ENCODE assay signal across 8 cellular contexts in the genomic region with DNA sequence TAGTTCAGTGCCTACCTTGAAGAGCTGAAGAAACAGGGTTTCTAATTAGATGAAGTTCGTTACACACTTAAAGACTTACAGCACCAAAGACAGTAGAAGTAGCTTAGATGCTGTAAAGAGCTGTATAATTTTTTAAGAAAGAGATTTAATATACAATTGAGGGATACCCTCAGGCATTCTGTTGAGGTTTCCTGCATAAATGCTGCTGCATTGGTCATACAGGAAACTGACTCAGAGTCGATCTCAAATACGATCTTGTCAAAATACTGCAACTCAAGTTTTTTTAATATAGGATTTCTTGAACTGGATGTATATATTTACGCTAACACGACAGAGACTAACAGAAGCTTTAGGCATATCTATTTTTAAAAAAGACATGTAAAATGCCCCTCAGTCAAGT. TPM values are rescaled to one million over a fixed set of nuclear protein-coding genes. Genes with fewer than 3 reads are reported as not detected.
DNase-seq lines count a peak whose midpoint lies in the region; ATAC-seq and TF ChIP-seq lines count a peak whose summit lies in the region.

No MANE protein-coding gene starts in this region.

- H3K27ac ChIP-seq in transverse colon, result peak overlapping the region; percentile 98

- peak overlapping the region; percentile 99 for H3K4me3 Mint-ChIP-seq in activated naive CD4-positive, alpha-beta T cell treated with anti-CD3 and anti-CD28 coated beads for 36 hours

- H3K36me3 Mint-ChIP-seq in activated naive CD4-positive, alpha-beta T cell treated with anti-CD3 and anti-CD28 coated beads for 36 hours (ENCODE audit: low read depth), result peaks cover 21% of the 10 kb centered on the region

- peaks cover 6 to 41% (median 31%) of the 10 kb centered on the region in 4 donors for H3K4me1 ChIP-seq in transverse colon

- intact Hi-C loops in activated naive CD4-positive, alpha-beta T cell treated with anti-CD3 and anti-CD28 coated beads for 36 hours (cut with micrococcal nuclease), result no loop called here
- intact Hi-C loops in transverse colon (cut with DNase I; ENCODE audit: low total_unique reads), result no loop called here

- peak; percentile 17 for DNase-seq in activated naive CD4-positive, alpha-beta T cell treated with anti-CD3 and anti-CD28 coated beads for 36 hours
- DNase-seq in activated naive CD4-positive, alpha-beta T cell (lab: John Stamatoyannopoulos, UW), result no peak
- peak; percentile 61 to 83 for DNase-seq in foreskin fibroblast
- DNase-seq in transverse colon, result no peak
- DNase-seq in omental fat pad (ENCODE audit: low spot score), result no peak
- no peak for DNase-seq in amygdala (lab: John Stamatoyannopoulos, UW)
- no peak for DNase-seq in occipital lobe (lab: John Stamatoyannopoulos, UW)

- peak; percentile 12; the same call in 2 of the 3 replicates for ATAC-seq in SK-N-SH treated with all-trans-retinoic acid at 6 μM for 48 hours
- ATAC-seq in omental fat pad (ENCODE audit: low FRiP score), result no peak

- TF ChIP-seq POLR2A in transverse colon (IDR thresholded peaks at IDR 0.05), result no peak

- H3K27me3 ChIP-seq in transverse colon, result no peaks in the 10 kb centered on the region

- peak overlapping the region; percentile 100 for H3K27ac Mint-ChIP-seq in activated naive CD4-positive, alpha-beta T cell treated with anti-CD3 and anti-CD28 coated beads for 36 hours

- CTCF ChIA-PET in activated naive CD4-positive, alpha-beta T cell treated with anti-CD3 and anti-CD28 coated beads for 36 hours (lab: Charles Lee), result interaction anchor here (0.6 to 4.0 kb wide), 11 partner anchors 13 to 346 kb away, joined by 3 to 11 read pairs (median 5); no protein-coding TSS in a partner anchor

- 26 to 39% methylated on average over 4 to 5 of the region's 5 CpGs for WGBS in transverse colon (ENCODE audit: low coverage in 1 of 2), 2 donors

- no peaks in the 10 kb centered on the region for H3K36me3 ChIP-seq in transverse colon

- H3K9me3 ChIP-seq in transverse colon, result no peaks in the 10 kb centered on the region

- TF ChIP-seq EP300 in transverse colon (IDR thresholded peaks at IDR 0.05; ENCODE audit: low read depth), result no peak

- H3K4me1 Mint-ChIP-seq in activated naive CD4-positive, alpha-beta T cell treated with anti-CD3 and anti-CD28 coated beads for 36 hours (ENCODE audit: low read depth), result peaks cover 37% of the 10 kb centered on the region

- H3K4me3 ChIP-seq in foreskin fibroblast (ENCODE audit: low read depth in 1 of 2, low read length in 2 of 2) (no peak overlapping the region), transverse colon (peak overlapping the region in 1 of 4 donors; percentile 79)

- H3K9me3 Mint-ChIP-seq in activated naive CD4-positive, alpha-beta T cell treated with anti-CD3 and anti-CD28 coated beads for 36 hours, result no peaks in the 10 kb centered on the region

- no peaks in the 10 kb centered on the region for H3K27me3 Mint-ChIP-seq in activated naive CD4-positive, alpha-beta T cell treated with anti-CD3 and anti-CD28 coated beads for 36 hours (ENCODE audit: low read depth)

- TF ChIP-seq CTCF in foreskin fibroblast (IDR thresholded peaks at IDR 0.05; ENCODE audit: low read depth, low read length), result no peak
- TF ChIP-seq CTCF in transverse colon (IDR thresholded peaks at IDR 0.05), result no peak
- TF ChIP-seq CTCF in omental fat pad (IDR thresholded peaks at IDR 0.05), result no peak

- in situ Hi-C loops in transverse colon (cut with MboI; ENCODE audit: low pct_ligation_motif_present in 1 of 4, low pct_unique_long_range_greater_than_20kb in 1 of 4, low sequenced_read_pairs in 3 of 4), result loop anchor here in 3 of 4 donors (10.0 kb wide), 3 partner anchors 146 to 356 kb away; no protein-coding TSS in a partner anchor

TF ChIP-seq in SK-N-SH treated with all-trans-retinoic acid at 6 μM for 48 hours, 23 proteins besides CTCF, POLR2A, EP300 and RAD21:
- TF ChIP-seq ARNTL (CRISPR knock-in tag; IDR thresholded peaks at IDR 0.05; ENCODE audit: borderline replicate concordance, low read depth), result no peak
- TF ChIP-seq TCF4 (CRISPR knock-in tag; IDR thresholded peaks at IDR 0.05; ENCODE audit: borderline replicate concordance), result no peak
- no peak for TF ChIP-seq CSDC2 (CRISPR knock-in tag; IDR thresholded peaks at IDR 0.05)
- TF ChIP-seq POU6F1 (CRISPR knock-in tag; IDR thresholded peaks at IDR 0.05; ENCODE audit: borderline replicate concordance, low read depth), result no peak
- TF ChIP-seq PPARA (CRISPR knock-in tag; IDR thresholded peaks at IDR 0.05; ENCODE audit: borderline replicate concordance), result no peak
- no peak for TF ChIP-seq GLIS3 (CRISPR knock-in tag; IDR thresholded peaks at IDR 0.05)
- no peak for TF ChIP-seq ZC3H10 (CRISPR knock-in tag; IDR thresholded peaks at IDR 0.05)
- TF ChIP-seq SNAI2 (CRISPR knock-in tag; IDR thresholded peaks at IDR 0.05), result no peak
- TF ChIP-seq OSR1 (CRISPR knock-in tag; IDR thresholded peaks at IDR 0.05), result no peak
- no peak for TF ChIP-seq ESRRG (CRISPR knock-in tag; IDR thresholded peaks at IDR 0.05)
- TF ChIP-seq, protein P1, sequence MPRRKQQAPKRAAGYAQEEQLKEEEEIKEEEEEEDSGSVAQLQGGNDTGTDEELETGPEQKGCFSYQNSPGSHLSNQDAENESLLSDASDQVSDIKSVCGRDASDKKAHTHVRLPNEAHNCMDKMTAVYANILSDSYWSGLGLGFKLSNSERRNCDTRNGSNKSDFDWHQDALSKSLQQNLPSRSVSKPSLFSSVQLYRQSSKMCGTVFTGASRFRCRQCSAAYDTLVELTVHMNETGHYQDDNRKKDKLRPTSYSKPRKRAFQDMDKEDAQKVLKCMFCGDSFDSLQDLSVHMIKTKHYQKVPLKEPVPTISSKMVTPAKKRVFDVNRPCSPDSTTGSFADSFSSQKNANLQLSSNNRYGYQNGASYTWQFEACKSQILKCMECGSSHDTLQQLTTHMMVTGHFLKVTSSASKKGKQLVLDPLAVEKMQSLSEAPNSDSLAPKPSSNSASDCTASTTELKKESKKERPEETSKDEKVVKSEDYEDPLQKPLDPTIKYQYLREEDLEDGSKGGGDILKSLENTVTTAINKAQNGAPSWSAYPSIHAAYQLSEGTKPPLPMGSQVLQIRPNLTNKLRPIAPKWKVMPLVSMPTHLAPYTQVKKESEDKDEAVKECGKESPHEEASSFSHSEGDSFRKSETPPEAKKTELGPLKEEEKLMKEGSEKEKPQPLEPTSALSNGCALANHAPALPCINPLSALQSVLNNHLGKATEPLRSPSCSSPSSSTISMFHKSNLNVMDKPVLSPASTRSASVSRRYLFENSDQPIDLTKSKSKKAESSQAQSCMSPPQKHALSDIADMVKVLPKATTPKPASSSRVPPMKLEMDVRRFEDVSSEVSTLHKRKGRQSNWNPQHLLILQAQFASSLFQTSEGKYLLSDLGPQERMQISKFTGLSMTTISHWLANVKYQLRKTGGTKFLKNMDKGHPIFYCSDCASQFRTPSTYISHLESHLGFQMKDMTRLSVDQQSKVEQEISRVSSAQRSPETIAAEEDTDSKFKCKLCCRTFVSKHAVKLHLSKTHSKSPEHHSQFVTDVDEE (CRISPR knock-in tag; IDR thresholded peaks at IDR 0.05), result no peak
TF ChIP-seq in SK-N-SH treated with all-trans-retinoic acid at 6 μM for 48 hours: peak in this region for 0.

RNA-seq across cellular contexts. Expression of gene ARID5B, which starts 2.5 kb away (rescaled TPM):
- total RNA-seq in activated naive CD4-positive, alpha-beta T cell treated with anti-CD3 and anti-CD28 coated beads for 36 hours, result 10 to 100 TPM; 86.3 to 87.1 TPM
- total RNA-seq in transverse colon, result 10 to 100 TPM; 17.7 to 54.6 (median 34.8) TPM
- 100 to 1,000 TPM in 3 of 4 donors, 10 to 100 TPM in 1; 57.5 to 163 (median 123) TPM for total RNA-seq in omental fat pad
- 27.6 TPM for total RNA-seq in occipital lobe

Comparison
In these comparisons a context has a peak if more than half of its experiments do, and no peak if none do; other contexts are left out.
1. DNase-seq: peak in activated naive CD4-positive, alpha-beta T cell treated with anti-CD3 and anti-CD28 coated beads for 36 hours (single experiment) and foreskin fibroblast (2 of 2); none in activated naive CD4-positive, alpha-beta T cell (0 of 4), transverse colon (single experiment), omental fat pad (single experiment), amygdala (0 of 56) and occipital lobe (single experiment).